ENCODE assay signal across 24 cellular contexts in genomic region chr4:186249785-186250739, GRCh38. TPM values are rescaled to one million over a fixed set of nuclear protein-coding genes. Genes with fewer than 3 reads are reported as not detected.
DNase-seq lines count a peak whose midpoint lies in the region; ATAC-seq and TF ChIP-seq lines count a peak whose summit lies in the region.
"Had no signal": no experiment of that assay in that cellular context is flagged by ENCODE, and none has a peak within 500 bp of the region (broad histone marks: within the 10 kb centered on the region; RNA-seq: fewer than 3 reads in every experiment).

No MANE protein-coding gene starts in this region.

- no peaks in the 10 kb centered on the region for H3K27me3 ChIP-seq in mesendoderm (ENCODE audit: insufficient read depth, low read length, poor library complexity)
- H3K27me3 ChIP-seq: dorsolateral prefrontal cortex, esophagus muscularis mucosa, Peyer's patch, testis had no signal

- H3K4me3 ChIP-seq in fibroblast of the aortic adventitia (ENCODE audit: low read depth, low read length) (no peak overlapping the region), mesendoderm (ENCODE audit: low read length) (no peak overlapping the region)
- H3K4me3 ChIP-seq: dorsolateral prefrontal cortex, esophagus muscularis mucosa, GM12878, Peyer's patch, prostate gland, testis had no signal

- no CpG with 5 or more reads among the region's 8 CpGs for WGBS in mesendoderm (ENCODE audit: extremely low coverage, insufficient coverage, low lambda C conversion rate)

- H3K36me3 ChIP-seq in mesendoderm (ENCODE audit: control insufficient read depth, insufficient read depth, low read length), result no peaks in the 10 kb centered on the region
- H3K36me3 ChIP-seq: prostate gland had no signal

- no peak overlapping the region for H3K27ac ChIP-seq in mesendoderm (ENCODE audit: low read depth, low read length)
- H3K27ac ChIP-seq: dorsolateral prefrontal cortex, esophagus muscularis mucosa, Peyer's patch, prostate gland, testis had no signal

- no peak overlapping the region for H3K23ac ChIP-seq in mesendoderm (ENCODE audit: low read length)

- no peak overlapping the region for H4K5ac ChIP-seq in mesendoderm (ENCODE audit: low read length)

- no peak overlapping the region for H2BK15ac ChIP-seq in mesendoderm (replicated peaks; ENCODE audit: low read depth)

- ATAC-seq in GM21381 (IDR thresholded peaks at IDR 0.05; ENCODE audit: unreplicated experiment) (no peak), GM18858 (IDR thresholded peaks at IDR 0.05; ENCODE audit: unreplicated experiment) (no peak)
- ATAC-seq: GM12878; natural killer cell treated with Interleukin-12 subunit alpha and Interleukin-12 subunit beta and Interleukin-15 and Interleukin-18, amount 100 ng/mL, for 72 hours had no signal

- no peak overlapping the region for H2BK5ac ChIP-seq in mesendoderm (ENCODE audit: low read length)

- no peak overlapping the region for H4K8ac ChIP-seq in mesendoderm (ENCODE audit: low read depth, low read length)

- no peaks in the 10 kb centered on the region for H3K79me1 ChIP-seq in mesendoderm (ENCODE audit: low read length)

- no peak for TF ChIP-seq CTCF in fibroblast of the aortic adventitia (IDR thresholded peaks at IDR 0.05; ENCODE audit: insufficient read depth, low read length)

- H3K18ac ChIP-seq in mesendoderm (ENCODE audit: low read length), result peak overlapping the region; percentile 14

- H3K4me2 ChIP-seq in mesendoderm (ENCODE audit: low read length), result no peak overlapping the region

- no peak overlapping the region for H2AK5ac ChIP-seq in mesendoderm (ENCODE audit: low read length)

- H3K9ac ChIP-seq in mesendoderm (ENCODE audit: low read length), result no peak overlapping the region

- DNase-seq in HCEC 1CT, result peak; percentile 9
- DNase-seq in amniotic epithelial cell (ENCODE audit: low read depth), result peak; percentile 16
- peak; percentile 13 for DNase-seq in fibroblast of the aortic adventitia (ENCODE audit: low read depth)
- DNase-seq in mesendoderm, result peak; percentile 35
- DNase-seq in NCI-H2227 treated with DMSO at 0.1 percent for 48 hours (lab: John Stamatoyannopoulos, UW), result no peak
- DNase-seq: activated CD4-positive, alpha-beta T cell treated with anti-CD3 and anti-CD28 coated beads, Interleukin-2, amount 50 U/mL, for 1 hour; activated naive CD4-positive, alpha-beta T cell treated with anti-CD3 and anti-CD28 coated beads for 36 hours; activated T-cell treated with anti-CD3 and anti-CD28 coated beads for 4 hours; dorsolateral prefrontal cortex; GDM1; KG1; NCI-H1105; NCI-H2171 treated with DMSO at 0.1 percent for 48 hours; NCI-H774; Peyer's patch; testis had no signal

- H2BK120ac ChIP-seq in mesendoderm (ENCODE audit: low read depth, low read length), result no peak overlapping the region

- no peak overlapping the region for H3K4ac ChIP-seq in mesendoderm (ENCODE audit: low read depth, low read length)

- H3K56ac ChIP-seq in mesendoderm (ENCODE audit: low read length), result no peak overlapping the region

- peaks cover 7% of the 10 kb centered on the region for H3K79me2 ChIP-seq in mesendoderm (ENCODE audit: control insufficient read depth, insufficient read depth, low read length)

- H3K4me1 ChIP-seq in mesendoderm (ENCODE audit: control insufficient read depth, low read depth, low read length), result peaks cover 3% of the 10 kb centered on the region
- H3K4me1 ChIP-seq: esophagus muscularis mucosa, Peyer's patch, prostate gland, testis had no signal

RNA-seq across cellular contexts. Expression of gene F11, which starts 15.9 kb away (rescaled TPM):
- not detected in 2 replicates for total RNA-seq in fibroblast of the aortic adventitia (ENCODE audit: low replicate concordance)
- polyA plus RNA-seq in mesendoderm (2013, experiment 1 of 2), result 0.22 TPM
- polyA plus RNA-seq in mesendoderm (2013, experiment 2 of 2), result 0.13 TPM
- total RNA-seq: activated naive CD4-positive, alpha-beta T cell treated with anti-CD3 and anti-CD28 coated beads for 36 hours; esophagus muscularis mucosa; GM12878; lung microvascular endothelial cell; natural killer cell treated with Interleukin-12 subunit alpha and Interleukin-12 subunit beta and Interleukin-15 and Interleukin-18, amount 100 ng/mL, for 72 hours; prostate gland had no signal
- polyA plus RNA-seq: BJ, GM12878 had no signal

RNA-seq across cellular contexts. Expression of gene KLKB1, which starts 22.8 kb away (rescaled TPM):
- 0.18 TPM in 1 of 2 replicates, not detected in the other for total RNA-seq in fibroblast of the aortic adventitia (ENCODE audit: low replicate concordance)
- polyA plus RNA-seq in mesendoderm (2013, experiment 1 of 2), result 9.3 TPM
- polyA plus RNA-seq in mesendoderm (2013, experiment 2 of 2), result 9.3 TPM
- total RNA-seq: activated naive CD4-positive, alpha-beta T cell treated with anti-CD3 and anti-CD28 coated beads for 36 hours; GM12878 had no signal
- polyA plus RNA-seq: BJ had no signal

RNA-seq across cellular contexts. Expression of gene CYP4V2, which starts 58.7 kb away (rescaled TPM):
- total RNA-seq in fibroblast of the aortic adventitia (ENCODE audit: low replicate concordance), result 40.4 and 76.0 TPM in 2 replicates
- polyA plus RNA-seq in mesendoderm (2013, experiment 1 of 2), result 0.53 TPM
- polyA plus RNA-seq in mesendoderm (2013, experiment 2 of 2), result 0.50 TPM
